In genomic region chr11:833114-833791, GRCh38 we compare ENCODE assay signal across 8 cellular contexts. TPM values are rescaled to one million over a fixed set of nuclear protein-coding genes. Genes with fewer than 3 reads are reported as not detected.
DNase-seq lines count a peak whose midpoint lies in the region; ATAC-seq and TF ChIP-seq lines count a peak whose summit lies in the region.

No MANE protein-coding gene starts in this region.

- H3K27me3 ChIP-seq in A673 (replicated peaks; ENCODE audit: insufficient read depth, low read depth, low read length, poor library complexity) = no peaks in the 10 kb centered on the region
- H3K27me3 ChIP-seq in PC-9 (ENCODE audit: insufficient read depth, low read depth) = no peaks in the 10 kb centered on the region
- no peaks in the 10 kb centered on the region for H3K27me3 ChIP-seq in mammary epithelial cell (ENCODE audit: insufficient read depth, low read length)
- peaks cover 17% of the 10 kb centered on the region for H3K27me3 ChIP-seq in layer of hippocampus (ENCODE audit: control insufficient read depth, insufficient read depth, low read length)
- peaks cover 30 to 43% of the 10 kb centered on the region in 2 donors for H3K27me3 ChIP-seq in stomach smooth muscle (ENCODE audit: control insufficient read depth in 1 of 2, insufficient read depth in 2 of 2, low read length in 2 of 2)

- in situ Hi-C loops in mammary epithelial cell (cut with MboI; ENCODE audit: low sequenced_read_pairs in 2 of 2) = no loop called here

- POLR2A ChIA-PET in A673 (lab: Charles Lee; ENCODE audit: low non-redundant PET) = no interaction called here
- POLR2A ChIA-PET in PC-9 (lab: Charles Lee; ENCODE audit: unreplicated experiment) = no interaction called here

- 0% methylated on average over 14 of the region's 55 CpGs for WGBS in mammary epithelial cell (ENCODE audit: low coverage, missing lambda C conversion rate)

- no peaks in the 10 kb centered on the region for H3K9me2 ChIP-seq in PC-9 (ENCODE audit: insufficient read depth)

- H3K9ac ChIP-seq in mammary epithelial cell (ENCODE audit: insufficient read depth, low read length) (peak overlapping the region; percentile 89), stomach smooth muscle (ENCODE audit: low read length in 2 of 2) (peak overlapping the region; percentile 78 to 82)

- H2AFZ ChIP-seq in PC-9 (no peak overlapping the region), mammary epithelial cell (ENCODE audit: low read depth, low read length) (no peak overlapping the region)

- TF ChIP-seq CTCF in A673 (conservative IDR thresholded peaks at IDR 0.05; ENCODE audit: low read depth, low read length) (no peak), PC-9 (conservative IDR thresholded peaks at IDR 0.05) (no peak), mammary epithelial cell (conservative IDR thresholded peaks at IDR 0.05 in 1 of 2, IDR thresholded peaks at IDR 0.05 in 1 of 2; ENCODE audit: extremely low read depth in 1 of 2, insufficient read depth in 1 of 2, low read depth in 1 of 2, low read length in 2 of 2) (no peak)

- peaks cover 17% of the 10 kb centered on the region; the same call in 1 of the 2 replicates for H3F3A ChIP-seq in PC-9 (ENCODE audit: insufficient read depth, low read depth)

- H4K20me1 ChIP-seq in PC-9 (ENCODE audit: insufficient read depth) (no peaks in the 10 kb centered on the region), mammary epithelial cell (ENCODE audit: insufficient read depth, low read length) (no peaks in the 10 kb centered on the region)

- H3K36me3 ChIP-seq in A673 (ENCODE audit: insufficient read depth, low read length, poor library complexity, severe bottlenecking) (peaks cover 17% of the 10 kb centered on the region), PC-9 (ENCODE audit: low read depth) (no peaks in the 10 kb centered on the region), mammary epithelial cell (ENCODE audit: insufficient read depth, low read length) (peaks cover 6% of the 10 kb centered on the region), stomach smooth muscle (ENCODE audit: control insufficient read depth in 2 of 2, insufficient read depth in 2 of 2, low read length in 2 of 2) (peaks cover 0 to 15% of the 10 kb centered on the region in 2 donors)

- peak overlapping the region; percentile 69 for H3K4me3 ChIP-seq in A673 (ENCODE audit: low read depth, low read length, poor library complexity, severe bottlenecking)
- H3K4me3 ChIP-seq in PC-9 = peak overlapping the region; percentile 67
- H3K4me3 ChIP-seq in mammary epithelial cell (replicated peaks in 1 of 3; ENCODE audit: insufficient read depth in 1 of 3, low read depth in 2 of 3, low read length in 3 of 3) = peak overlapping the region; percentile 74 to 93 (median 79)
- peak overlapping the region; percentile 78 to 81 for H3K4me3 ChIP-seq in stomach smooth muscle (ENCODE audit: low read length in 2 of 2)

- H3K4me1 ChIP-seq in A673 (ENCODE audit: insufficient read depth, low read length, poor library complexity, severe bottlenecking) (peaks cover 15% of the 10 kb centered on the region), PC-9 (replicated peaks; ENCODE audit: insufficient read depth) (peaks cover 18% of the 10 kb centered on the region), mammary epithelial cell (ENCODE audit: insufficient read depth, low read length) (peaks cover 71% of the 10 kb centered on the region), stomach smooth muscle (ENCODE audit: control insufficient read depth, insufficient read depth, low read length) (peaks cover 60% of the 10 kb centered on the region)

- dilution Hi-C loops in mammary epithelial cell (cut with HindIII; ENCODE audit: low sequenced_read_pairs) = no loop called here

- CTCF ChIA-PET in A673 (lab: Charles Lee) (no interaction called here), PC-9 (lab: Charles Lee) (no interaction called here), mammary epithelial cell (lab: Charles Lee; ENCODE audit: low non-redundant PET) (no interaction called here)

- peak; percentile 10 for ATAC-seq in GM19023 (IDR thresholded peaks at IDR 0.05; ENCODE audit: unreplicated experiment)

- H3K79me2 ChIP-seq in PC-9 (ENCODE audit: low read depth) (peaks cover 12% of the 10 kb centered on the region), mammary epithelial cell (ENCODE audit: insufficient read depth, low read length) (peaks cover 47% of the 10 kb centered on the region)

- H3K4me2 ChIP-seq in PC-9 (peak overlapping the region; percentile 87), mammary epithelial cell (ENCODE audit: insufficient read depth, low read depth, low read length) (peak overlapping the region; percentile 99)

- H3K27ac ChIP-seq in A673 (ENCODE audit: low read depth, low read length, poor library complexity, severe bottlenecking) = peak overlapping the region; percentile 75
- H3K27ac ChIP-seq in PC-9 = peak overlapping the region; percentile 78
- peak overlapping the region; percentile 92 for H3K27ac ChIP-seq in mammary epithelial cell (ENCODE audit: insufficient read depth, low read depth, low read length)
- peak overlapping the region; percentile 71 for H3K27ac ChIP-seq in layer of hippocampus (ENCODE audit: low read depth, low read length)
- H3K27ac ChIP-seq in stomach smooth muscle (ENCODE audit: low read length) = peak overlapping the region; percentile 88

- H3K9me3 ChIP-seq in A673 (ENCODE audit: low read depth, low read length, poor library complexity, severe bottlenecking) (no peaks in the 10 kb centered on the region), PC-9 (ENCODE audit: insufficient read depth, low read depth) (no peaks in the 10 kb centered on the region), mammary epithelial cell (replicated peaks; ENCODE audit: insufficient read depth, low read length) (no peaks in the 10 kb centered on the region), stomach smooth muscle (ENCODE audit: control insufficient read depth in 2 of 2, low read length in 2 of 2) (no peaks in the 10 kb centered on the region)

- DNase-seq in A673 (ENCODE audit: low spot score) (peak; percentile 45), PC-9 (peak; percentile 35 to 57), mammary epithelial cell (peak; percentile 55), amniotic stem cell (lab: John Stamatoyannopoulos, UW) (no peak)
- no peak for DNase-seq in effector CD8-positive, alpha-beta T cell (lab: John Stamatoyannopoulos, UW)

- intact Hi-C loops in A673 (cut with micrococcal nuclease; ENCODE audit: unreplicated experiment) (no loop called here), PC-9 (cut with micrococcal nuclease; ENCODE audit: unreplicated experiment) (no loop called here), mammary epithelial cell (cut with micrococcal nuclease) (no loop called here)

- no TSS peak for BruUV-seq in A673 (replicated peaks; lab: Mats Ljungman, UMichigan)
- BruUV-seq in PC-9 (replicated peaks; lab: Mats Ljungman, UMichigan) = no TSS peak
- no TSS peak for BruUV-seq in mammary epithelial cell (replicated peaks; lab: Mats Ljungman, UMichigan)

RNA-seq across cellular contexts. Expression of gene CD151, which starts 0.5 kb away (rescaled TPM):
- 123 and 127 TPM in 2 replicates for total RNA-seq in A673 (2021)
- total RNA-seq in PC-9 (2021) = 184 and 199 TPM in 2 replicates
- total RNA-seq in mammary epithelial cell = 100 to 1,000 TPM; 387 to 511 TPM
- 721 TPM for polyA plus RNA-seq in mammary epithelial cell
- 374 TPM for polyA minus RNA-seq in mammary epithelial cell

RNA-seq across cellular contexts. Expression of gene CRACR2B, which starts 5.5 kb away (rescaled TPM):
- total RNA-seq in A673 (2021) = 0.90 and 1.1 TPM in 2 replicates
- total RNA-seq in PC-9 (2021) = 17.5 and 21.2 TPM in 2 replicates
- under 1 TPM in 1 of 2 donors, not detected in 1; 0.17 TPM for total RNA-seq in mammary epithelial cell
- 0.25 TPM for polyA plus RNA-seq in mammary epithelial cell
- not detected for polyA minus RNA-seq in mammary epithelial cell

RNA-seq across cellular contexts. Expression of gene POLR2L, which starts 9.1 kb away (rescaled TPM):
- total RNA-seq in A673 (2021) (88.7 and 117 TPM in 2 replicates), PC-9 (2021) (87.4 and 99.7 TPM in 2 replicates), mammary epithelial cell (100 to 1,000 TPM in 1 of 2 donors, 10 to 100 TPM in 1; 60.0 to 193 TPM)
- 235 TPM for polyA plus RNA-seq in mammary epithelial cell
- 110 TPM for polyA minus RNA-seq in mammary epithelial cell

RNA-seq across cellular contexts. Expression of gene TSPAN4, which starts 9.4 kb away (rescaled TPM):
- total RNA-seq in A673 (2021) (17.5 and 20.4 TPM in 2 replicates), PC-9 (2021) (30.4 and 43.6 TPM in 2 replicates), mammary epithelial cell (10 to 100 TPM; 50.3 to 81.7 TPM)
- polyA plus RNA-seq in mammary epithelial cell = 114 TPM
- polyA minus RNA-seq in mammary epithelial cell = 29.2 TPM

RNA-seq across cellular contexts. Expression of gene PNPLA2, which starts 14.5 kb away (rescaled TPM):
- total RNA-seq in A673 (2021) = 45.0 and 45.4 TPM in 2 replicates
- 137 and 142 TPM in 2 replicates for total RNA-seq in PC-9 (2021)
- 10 to 100 TPM; 14.7 to 62.6 TPM for total RNA-seq in mammary epithelial cell
- polyA plus RNA-seq in mammary epithelial cell = 13.7 TPM
- polyA minus RNA-seq in mammary epithelial cell = 17.2 TPM

Comparison
In these comparisons a context has a peak if more than half of its experiments do, and no peak if none do; other contexts are left out.
1. DNase-seq: peak in A673 (single experiment), PC-9 (2 of 2) and mammary epithelial cell (single experiment); none in effector CD8-positive, alpha-beta T cell (single experiment) and amniotic stem cell (single experiment).
2. Peak in every context shown above with its lines, with median percentiles within 50 percentile points of each other: H3K27ac ChIP-seq and H3K4me3 ChIP-seq.